ENCODE assay signal across 35 cellular contexts in genomic region chr2:134413912-134414311, GRCh38.
"Had no signal": no experiment of that assay in that cellular context is flagged by ENCODE, and none has a peak within 500 bp of the region (broad histone marks: within the 10 kb centered on the region; RNA-seq: fewer than 3 reads in every experiment).

No MANE protein-coding gene starts in this region.

- H3K4me3 Mint-ChIP-seq: activated B cell treated with CpG ODN at 0.5 μM for 24 hours; activated CD8-positive, alpha-beta memory T cell treated with anti-CD3 and anti-CD28 coated beads, Interleukin-2, amount 10 ng/mL, durations not matched to agents 7 days and 5 days; activated CD8-positive, alpha-beta T cell treated with anti-CD3 and anti-CD28 coated beads for 36 hours; activated naive CD4-positive, alpha-beta T cell treated with anti-CD3 and anti-CD28 coated beads, Interleukin-2, amount 10 ng/mL, durations not matched to agents 7 days and 5 days; activated naive CD8-positive, alpha-beta T cell treated with anti-CD3 and anti-CD28 coated beads, Interleukin-2, amount 10 ng/mL, durations not matched to agents 7 days and 5 days; activated T-helper 1 cell treated with anti-CD3 and anti-CD28 coated beads, Interleukin-12 subunit alpha, Interleukin-12 subunit beta, Interleukin-2, Interleukin-4 antibody, amounts not matched to agents 30 ng/mL and 10 ng/mL and 1 ng/mL, durations not matched to agents 14 hours and 24 hours and 36 hours; brain; endodermal cell; T-cell; T-helper 1 cell treated with Interleukin-12 subunit alpha and Interleukin-12 subunit beta and Interleukin-4 antibody, amounts not matched to agents 30 μg/mL and 1 μg/mL, for 36 hours; T-helper 2 cell treated with Interferon-gamma antibody and Interleukin-4, amounts not matched to agents 5 μg/mL and 100 μg/mL, for 36 hours had no signal

- H3K27ac Mint-ChIP-seq: activated B cell treated with CpG ODN at 0.5 μM for 24 hours; activated CD8-positive, alpha-beta memory T cell treated with anti-CD3 and anti-CD28 coated beads, Interleukin-2, amount 10 ng/mL, durations not matched to agents 7 days and 5 days; activated CD8-positive, alpha-beta T cell treated with anti-CD3 and anti-CD28 coated beads for 36 hours; activated naive CD4-positive, alpha-beta T cell treated with anti-CD3 and anti-CD28 coated beads, Interleukin-2, amount 10 ng/mL, durations not matched to agents 7 days and 5 days; activated naive CD4-positive, alpha-beta T cell treated with anti-CD3 and anti-CD28 coated beads, Interleukin-2, amount 50 U/mL, for 72 hours; activated naive CD8-positive, alpha-beta T cell treated with anti-CD3 and anti-CD28 coated beads, Interleukin-2, amount 10 ng/mL, durations not matched to agents 7 days and 5 days; activated T-helper 1 cell treated with anti-CD3 and anti-CD28 coated beads, Interleukin-12 subunit alpha, Interleukin-12 subunit beta, Interleukin-2, Interleukin-4 antibody, amounts not matched to agents 30 ng/mL and 10 ng/mL and 1 ng/mL, durations not matched to agents 14 hours and 24 hours and 36 hours; brain; endodermal cell; T-cell; T-helper 1 cell treated with Interleukin-12 subunit alpha and Interleukin-12 subunit beta and Interleukin-4 antibody, amounts not matched to agents 30 μg/mL and 1 μg/mL, for 36 hours; T-helper 2 cell treated with Interferon-gamma antibody and Interleukin-4, amounts not matched to agents 5 μg/mL and 100 μg/mL, for 36 hours had no signal

- H3K36me3 Mint-ChIP-seq: activated CD8-positive, alpha-beta memory T cell treated with anti-CD3 and anti-CD28 coated beads, Interleukin-2, amount 10 ng/mL, durations not matched to agents 7 days and 5 days; activated naive CD4-positive, alpha-beta T cell treated with anti-CD3 and anti-CD28 coated beads, Interleukin-2, amount 50 U/mL, for 72 hours had no signal

- H3K27me3 ChIP-seq: ascending aorta, breast epithelium, cardiac muscle cell, colonic mucosa, esophagus muscularis mucosa, foreskin keratinocyte, gastrocnemius medialis, heart left ventricle had no signal

- DNase-seq: activated B cell treated with CpG ODN at 0.5 μM for 24 hours; activated CD4-positive, alpha-beta T cell treated with anti-CD3 and anti-CD28 coated beads for 48 hours; activated CD4-positive, alpha-beta T cell treated with anti-CD3 and anti-CD28 coated beads, Interleukin-2, amount 50 U/mL, for 1 hour; activated CD4-positive, alpha-beta T cell treated with anti-CD3 and anti-CD28 coated beads, Interleukin-2, amount 50 U/mL, for 48 hours; activated CD8-positive, alpha-beta memory T cell treated with anti-CD3 and anti-CD28 coated beads, Interleukin-2, amount 10 ng/mL, durations not matched to agents 7 days and 5 days; activated CD8-positive, alpha-beta memory T cell treated with anti-CD3 and anti-CD28 coated beads, Interleukin-2, amount 50 U/mL, for 4 hours; activated CD8-positive, alpha-beta T cell treated with anti-CD3 and anti-CD28 coated beads for 36 hours; activated gamma-delta T cell; activated naive CD4-positive, alpha-beta T cell; activated naive CD4-positive, alpha-beta T cell treated with anti-CD3 and anti-CD28 coated beads, Interleukin-2, amount 10 ng/mL, durations not matched to agents 7 days and 5 days; activated naive CD8-positive, alpha-beta T cell treated with anti-CD3 and anti-CD28 coated beads, Interleukin-2, amount 10 ng/mL, durations not matched to agents 7 days and 5 days; activated T-cell treated with anti-CD3 and anti-CD28 coated beads, Interleukin-2, amount 50 U/mL, for 1 hour; activated T-cell treated with anti-CD3 and anti-CD28 coated beads, Interleukin-2, amount 50 U/mL, for 48 hours; central memory CD4-positive, alpha-beta T cell; cerebellar nuclear complex; colonic mucosa; effector memory CD4-positive, alpha-beta T cell; endodermal cell; foreskin keratinocyte; gastrocnemius medialis; glutamatergic neuron; heart left ventricle; T-cell; T1000; WERI-Rb-1 had no signal

- H3K9me3 ChIP-seq: ascending aorta, breast epithelium, colonic mucosa, esophagus muscularis mucosa, gastrocnemius medialis, heart left ventricle had no signal

- H3K27ac ChIP-seq: ascending aorta, cardiac muscle cell, colonic mucosa, esophagus muscularis mucosa, foreskin keratinocyte, gastrocnemius medialis, heart left ventricle, WERI-Rb-1 had no signal

- H3K27me3 Mint-ChIP-seq: activated B cell treated with CpG ODN at 0.5 μM for 24 hours; activated CD8-positive, alpha-beta memory T cell treated with anti-CD3 and anti-CD28 coated beads, Interleukin-2, amount 10 ng/mL, durations not matched to agents 7 days and 5 days; activated CD8-positive, alpha-beta T cell treated with anti-CD3 and anti-CD28 coated beads for 36 hours; activated naive CD4-positive, alpha-beta T cell treated with anti-CD3 and anti-CD28 coated beads, Interleukin-2, amount 10 ng/mL, durations not matched to agents 7 days and 5 days; activated naive CD8-positive, alpha-beta T cell treated with anti-CD3 and anti-CD28 coated beads, Interleukin-2, amount 10 ng/mL, durations not matched to agents 7 days and 5 days; T-cell had no signal

- H3K4me3 ChIP-seq: ascending aorta, breast epithelium, cardiac muscle cell, colonic mucosa, esophagus muscularis mucosa, gastrocnemius medialis, heart left ventricle had no signal

- ATAC-seq: activated CD4-positive, CD25-positive, alpha-beta regulatory T cell treated with anti-CD3 and anti-CD28 coated beads, Interleukin-2, amount 50 U/mL, for 24 hours; activated CD8-positive, alpha-beta memory T cell treated with anti-CD3 and anti-CD28 coated beads, Interleukin-2, amount 10 ng/mL, durations not matched to agents 7 days and 5 days; activated CD8-positive, alpha-beta T cell treated with anti-CD3 and anti-CD28 coated beads for 36 hours; activated naive CD4-positive, alpha-beta T cell treated with anti-CD3 and anti-CD28 coated beads, Interleukin-2, amount 50 U/mL, for 72 hours; foreskin keratinocyte; gastrocnemius medialis; heart left ventricle; T-cell had no signal

- H3K36me3 ChIP-seq: ascending aorta, breast epithelium, cardiac muscle cell, colonic mucosa, gastrocnemius medialis had no signal

- H3K9me3 Mint-ChIP-seq: activated B cell treated with CpG ODN at 0.5 μM for 24 hours; activated CD8-positive, alpha-beta T cell treated with anti-CD3 and anti-CD28 coated beads for 36 hours; activated naive CD4-positive, alpha-beta T cell treated with anti-CD3 and anti-CD28 coated beads, Interleukin-2, amount 10 ng/mL, durations not matched to agents 7 days and 5 days; activated naive CD4-positive, alpha-beta T cell treated with anti-CD3 and anti-CD28 coated beads, Interleukin-2, amount 50 U/mL, for 72 hours; activated naive CD8-positive, alpha-beta T cell treated with anti-CD3 and anti-CD28 coated beads, Interleukin-2, amount 10 ng/mL, durations not matched to agents 7 days and 5 days; activated T-helper 1 cell treated with anti-CD3 and anti-CD28 coated beads, Interleukin-12 subunit alpha, Interleukin-12 subunit beta, Interleukin-2, Interleukin-4 antibody, amounts not matched to agents 30 ng/mL and 10 ng/mL and 1 ng/mL, durations not matched to agents 14 hours and 24 hours and 36 hours; brain; endodermal cell; T-cell; T-helper 1 cell treated with Interleukin-12 subunit alpha and Interleukin-12 subunit beta and Interleukin-4 antibody, amounts not matched to agents 30 μg/mL and 1 μg/mL, for 36 hours; T-helper 2 cell treated with Interferon-gamma antibody and Interleukin-4, amounts not matched to agents 5 μg/mL and 100 μg/mL, for 36 hours had no signal
